24 cellular contexts compared by ENCODE assay signal in the genomic region with DNA sequence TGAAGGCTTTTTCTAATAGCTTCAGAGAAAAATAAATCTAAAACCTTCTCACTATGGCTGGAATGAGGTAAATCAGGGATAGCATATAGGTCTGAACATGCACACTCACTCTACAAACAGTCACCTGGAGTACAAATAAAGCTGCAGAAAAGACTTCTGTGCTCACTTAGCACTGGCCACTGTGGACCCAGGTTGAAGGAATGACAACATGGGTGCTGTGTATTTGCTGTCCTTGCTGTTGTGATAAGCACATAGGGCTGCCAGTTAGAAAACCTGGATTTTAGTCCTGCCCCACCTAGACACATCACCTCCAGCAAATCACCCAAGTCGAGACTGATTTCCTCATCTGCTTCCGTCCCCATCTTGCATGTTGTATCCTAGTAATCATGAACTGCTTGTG. TPM values are rescaled to one million over a fixed set of nuclear protein-coding genes. Genes with fewer than 3 reads are reported as not detected.
A peak's percentile ranks its signal among the peaks of the same experiment; 100 is the strongest.
DNase-seq lines count a peak whose midpoint lies in the region; ATAC-seq, FAIRE-seq and TF ChIP-seq lines count a peak whose summit lies in the region.
"Had no signal": no experiment of that assay in that cellular context is flagged by ENCODE, and none has a peak within 500 bp of the region (broad histone marks: within the 10 kb centered on the region; RNA-seq: fewer than 3 reads in every experiment).

No MANE protein-coding gene starts in this region.

- peaks cover 7% of the 10 kb centered on the region for H3K4me1 Mint-ChIP-seq in nephron progenitor cell
- H3K4me1 Mint-ChIP-seq: CD14-positive monocyte; CD8-positive, alpha-beta memory T cell had no signal

- FAIRE-seq in HepG2 (lab: Jason Lieb, UNC) (no peak), bronchial epithelial cell (lab: Jason Lieb, UNC) (no peak)
- FAIRE-seq: A549, GM12878, GM19239, H1 had no signal

- intact Hi-C loops in HepG2 (cut with micrococcal nuclease; ENCODE audit: unreplicated experiment) (no loop called here), right lobe of liver (cut with DNase I) (no loop called here), testis (cut with DNase I; ENCODE audit: low total_unique reads) (no loop called here)

- H3K4me3 ChIP-seq in HepG2 (replicated peaks in 1 of 3; ENCODE audit: insufficient read depth in 1 of 3, low read depth in 2 of 3, low read length in 3 of 3) (no peak overlapping the region), right lobe of liver (no peak overlapping the region), bronchial epithelial cell (ENCODE audit: low read depth, low read length) (no peak overlapping the region), testis (no peak overlapping the region)
- H3K4me3 ChIP-seq: A549; BLaER1 treated with 17β-estradiol and CSF1 and Interleukin-3, amounts not matched to agents 10 nM and 100 nM; GM12878 had no signal

- TF ChIP-seq CTCF in HepG2 (CRISPR knock-in tag; IDR thresholded peaks at IDR 0.05) (no peak), right lobe of liver (IDR thresholded peaks at IDR 0.05) (no peak), bronchial epithelial cell (IDR thresholded peaks at IDR 0.05; ENCODE audit: insufficient read depth, low read length, severe bottlenecking) (no peak), nephron progenitor cell (IDR thresholded peaks at IDR 0.05) (no peak), testis (IDR thresholded peaks at IDR 0.05) (no peak)

- peak overlapping the region; percentile 87 for H3K27ac Mint-ChIP-seq in nephron progenitor cell
- H3K27ac Mint-ChIP-seq: CD4-positive, alpha-beta T cell; CD8-positive, alpha-beta memory T cell had no signal

- no peak for TF ChIP-seq RAD21 in HepG2 (CRISPR knock-in tag; IDR thresholded peaks at IDR 0.05)

- H3K27me3 Mint-ChIP-seq in nephron progenitor cell (ENCODE audit: low read depth, poor library complexity): no peaks in the 10 kb centered on the region

- CTCF ChIA-PET in HepG2 (lab: Yijun Ruan, JAX; ENCODE audit: low intra/inter-chr PET ratio, low total read pairs): no interaction called here

- H2AFZ ChIP-seq in HepG2 (ENCODE audit: low read length): no peak overlapping the region

- H3K9me3 Mint-ChIP-seq in nephron progenitor cell: no peaks in the 10 kb centered on the region
- H3K9me3 Mint-ChIP-seq: CD4-positive, alpha-beta T cell; CD8-positive, alpha-beta memory T cell had no signal

- H3K27ac ChIP-seq in HepG2 (ENCODE audit: extremely low read length, insufficient read depth, low read length) (no peak overlapping the region), right lobe of liver (no peak overlapping the region), testis (no peak overlapping the region)
- H3K27ac ChIP-seq: A549; BLaER1 treated with 17β-estradiol and CSF1 and Interleukin-3, amounts not matched to agents 10 nM and 100 nM had no signal

- no TSS peak for BruUV-seq in HepG2 (replicated peaks; lab: Mats Ljungman, UMichigan)

- H3K4me2 ChIP-seq in HepG2 (ENCODE audit: low read depth, low read length): no peak overlapping the region
- H3K4me2 ChIP-seq: A549; BLaER1 treated with 17β-estradiol and CSF1 and Interleukin-3, amounts not matched to agents 10 nM and 100 nM had no signal

- no peaks in the 10 kb centered on the region for H3K79me2 ChIP-seq in HepG2 (ENCODE audit: insufficient read depth, low read length)

- TF ChIP-seq POLR2A in HepG2 (IDR thresholded peaks at IDR 0.05; ENCODE audit: insufficient read depth in 1 of 2, low read depth in 2 of 2, low read length in 2 of 2) (no peak), right lobe of liver (IDR thresholded peaks at IDR 0.05) (no peak), testis (IDR thresholded peaks at IDR 0.05) (no peak)

- no peaks in the 10 kb centered on the region for H4K20me1 ChIP-seq in HepG2 (ENCODE audit: insufficient read depth, low read length)
- H4K20me1 ChIP-seq: BLaER1 treated with 17β-estradiol and CSF1 and Interleukin-3, amounts not matched to agents 10 nM and 100 nM had no signal

- POLR2A ChIA-PET in HepG2 (lab: Yijun Ruan, JAX): no interaction called here

- DNase-seq in HepG2 (ENCODE audit: low spot score): peak; percentile 8
- no peak for DNase-seq in right lobe of liver
- peak; percentile 33 for DNase-seq in bronchial epithelial cell (ENCODE audit: low read depth)
- DNase-seq in nephron progenitor cell: no peak
- no peak for DNase-seq in testis
- DNase-seq in NCI-H526 (lab: John Stamatoyannopoulos, UW): no peak
- DNase-seq: 8988T; ACHN; AML-193; BE2C; Calu3; CD4-positive, alpha-beta T cell; CD8-positive, alpha-beta memory T cell; DMS79; EL; GDM1; H7; HCEC 1CT had no signal

- H3K36me3 ChIP-seq in HepG2 (replicated peaks in 1 of 2; ENCODE audit: control insufficient read depth in 1 of 2, insufficient read depth in 2 of 2, low read length in 2 of 2) (no peaks in the 10 kb centered on the region), right lobe of liver (no peaks in the 10 kb centered on the region), bronchial epithelial cell (ENCODE audit: control insufficient read depth, insufficient read depth, low read length) (no peaks in the 10 kb centered on the region), testis (ENCODE audit: low read depth, missing control alignments) (no peaks in the 10 kb centered on the region)
- H3K36me3 ChIP-seq: BE2C; BLaER1 treated with 17β-estradiol and CSF1 and Interleukin-3, amounts not matched to agents 10 nM and 100 nM had no signal

- no peak overlapping the region for H3K4me3 Mint-ChIP-seq in nephron progenitor cell
- H3K4me3 Mint-ChIP-seq: CD14-positive monocyte; CD4-positive, alpha-beta T cell; CD8-positive, alpha-beta memory T cell had no signal

- 27% methylated on average over 2 of the region's 2 CpGs for WGBS in HepG2 (ENCODE audit: low lambda C conversion rate)
- WGBS in right lobe of liver (ENCODE audit: insufficient coverage, low coverage, low lambda C conversion rate, missing lambda C conversion rate): 31% methylated on average over 2 of the region's 2 CpGs
- 86 to 88% methylated on average over 2 of the region's 2 CpGs for WGBS in testis, 2 donors

- no peaks in the 10 kb centered on the region for H3K4me1 ChIP-seq in HepG2 (ENCODE audit: insufficient read depth, low read length)
- no peaks in the 10 kb centered on the region for H3K4me1 ChIP-seq in right lobe of liver
- no peaks in the 10 kb centered on the region for H3K4me1 ChIP-seq in testis
- H3K4me1 ChIP-seq: A549; BE2C; BLaER1 treated with 17β-estradiol and CSF1 and Interleukin-3, amounts not matched to agents 10 nM and 100 nM had no signal

- in situ Hi-C loops in HepG2 (cut with HindIII; ENCODE audit: extremely low pct_ligation_motif_present, low pct_unique_long_range_greater_than_20kb): no loop called here

- H3K9ac ChIP-seq in HepG2 (ENCODE audit: insufficient read depth, low read depth, low read length): no peak overlapping the region
- H3K9ac ChIP-seq: BLaER1 treated with 17β-estradiol and CSF1 and Interleukin-3, amounts not matched to agents 10 nM and 100 nM had no signal

- H3K27me3 ChIP-seq in HepG2 (ENCODE audit: control insufficient read depth in 1 of 2, insufficient read depth in 2 of 2, low read length in 2 of 2) (peaks cover 0 to 8% of the 10 kb centered on the region in 2 experiments; a peak in 4 of 5 replicates), right lobe of liver (no peaks in the 10 kb centered on the region), bronchial epithelial cell (ENCODE audit: control insufficient read depth, insufficient read depth, low read length) (no peaks in the 10 kb centered on the region), testis (no peaks in the 10 kb centered on the region)
- H3K27me3 ChIP-seq: BE2C; BLaER1 treated with 17β-estradiol and CSF1 and Interleukin-3, amounts not matched to agents 10 nM and 100 nM had no signal

- peaks cover 13% of the 10 kb centered on the region for H3K36me3 Mint-ChIP-seq in nephron progenitor cell (ENCODE audit: low read depth)
- H3K36me3 Mint-ChIP-seq: CD14-positive monocyte; CD8-positive, alpha-beta memory T cell had no signal

- no peak for TF ChIP-seq EP300 in HepG2 (IDR thresholded peaks at IDR 0.05; ENCODE audit: low read depth in 2 of 2, low read length in 2 of 2)
- no peak for TF ChIP-seq EP300 in HepG2 (CRISPR knock-in tag; IDR thresholded peaks at IDR 0.05; ENCODE audit: borderline replicate concordance)

- H3K9me3 ChIP-seq in HepG2 (ENCODE audit: low read length) (no peaks in the 10 kb centered on the region), right lobe of liver (no peaks in the 10 kb centered on the region), testis (no peaks in the 10 kb centered on the region)
- H3K9me3 ChIP-seq: A549; BE2C; BLaER1 treated with 17β-estradiol and CSF1 and Interleukin-3, amounts not matched to agents 10 nM and 100 nM had no signal

- ATAC-seq in HepG2 (peak; percentile 64), right lobe of liver (no peak)
- ATAC-seq: A549, GM12878 had no signal

TF ChIP-seq in HepG2, 621 proteins besides CTCF, POLR2A, EP300 and RAD21 (continues in another document):
- TF ChIP-seq BORCS8-MEF2B (CRISPR knock-in tag; IDR thresholded peaks at IDR 0.05): no peak

RNA-seq across cellular contexts. Expression of a gene that starts 51.2 kb away (rescaled TPM):
- 34.7 and 46.5 TPM in 2 replicates for total RNA-seq in HepG2 (2016; rRNA removed; fragmentation: Illumina TruSeq; extraction: Trizol)
- 3.4 and 3.7 TPM in 2 replicates for total RNA-seq in HepG2 (2016; cell fraction: cytosol; rRNA removed; fragmentation: Illumina TruSeq; extraction: Trizol; ENCODE audit: low read depth)
- total RNA-seq in HepG2 (2016; cell fraction: insoluble cytoplasmic fraction; rRNA removed; fragmentation: Illumina TruSeq; extraction: Trizol): 36.7 and 46.5 TPM in 2 replicates
- 15.6 and 16.1 TPM in 2 replicates for total RNA-seq in HepG2 (2016; cell fraction: membrane; rRNA removed; fragmentation: Illumina TruSeq; extraction: Trizol)
- 57.2 and 60.7 TPM in 2 replicates for total RNA-seq in HepG2 (2016; cell fraction: nucleus; rRNA removed; fragmentation: Illumina TruSeq; extraction: Trizol)
- 49.1 and 70.4 TPM in 2 replicates for polyA plus RNA-seq in HepG2 (2011; rRNA removed)
- polyA plus RNA-seq in HepG2 (2011; cell fraction: cytosol; rRNA removed): 41.6 and 43.4 TPM in 2 replicates
- 33.6 and 37.4 TPM in 2 replicates for polyA plus RNA-seq in HepG2 (2011; cell fraction: nucleus; rRNA removed)
- 22.8 and 29.0 TPM in 2 replicates for polyA plus RNA-seq in HepG2 (2012)
- polyA plus RNA-seq in HepG2 (2016; cell fraction: cytosol; fragmentation: Illumina TruSeq; extraction: Trizol; ENCODE audit: low read depth): 1.4 and 1.5 TPM in 2 replicates
- 19.7 and 21.6 TPM in 2 replicates for polyA plus RNA-seq in HepG2 (2016; cell fraction: insoluble cytoplasmic fraction; fragmentation: Illumina TruSeq; extraction: Trizol; ENCODE audit: low read depth)
- polyA plus RNA-seq in HepG2 (2016; cell fraction: membrane; fragmentation: Illumina TruSeq; extraction: Trizol; ENCODE audit: low read depth): 4.3 and 4.6 TPM in 2 replicates
- polyA plus RNA-seq in HepG2 (2016; cell fraction: nucleus; fragmentation: Illumina TruSeq; extraction: Trizol; ENCODE audit: insufficient read depth, low read depth): 58.8 and 63.1 TPM in 2 replicates
- 16.6 and 151 TPM in 2 replicates for polyA minus RNA-seq in HepG2 (2011; rRNA and poly(A)+ RNA removed; ENCODE audit: low replicate concordance)
- polyA minus RNA-seq in HepG2 (2011; cell fraction: cytosol; rRNA and poly(A)+ RNA removed): 66.3 and 82.1 TPM in 2 replicates
- 43.3 and 46.9 TPM in 2 replicates for polyA minus RNA-seq in HepG2 (2011; cell fraction: nucleus; rRNA and poly(A)+ RNA removed)
- 10 to 100 TPM; 12.5 to 26.1 (median 17.1) TPM for total RNA-seq in right lobe of liver
- total RNA-seq in bronchial epithelial cell: 0.38 and 0.53 TPM in 2 replicates
- 10 to 100 TPM; 31.2 to 31.9 TPM for total RNA-seq in testis
- polyA plus RNA-seq in testis (ENCODE audit: insufficient read depth, low read depth, low replicate concordance): 14.8 TPM
- total RNA-seq: CD4-positive, alpha-beta T cell had no signal
- polyA plus RNA-seq: CD14-positive monocyte; CD8-positive, alpha-beta memory T cell had no signal

Comparison
In these comparisons a context has a peak if more than half of its experiments do, and no peak if none do; other contexts are left out.
1. DNase-seq: peak in HepG2 (single experiment) and bronchial epithelial cell (single experiment); none in right lobe of liver (0 of 3), nephron progenitor cell (single experiment), testis (single experiment) and NCI-H526 (0 of 2).